ENCODE assay signal across 6 cellular contexts in the genomic region with DNA sequence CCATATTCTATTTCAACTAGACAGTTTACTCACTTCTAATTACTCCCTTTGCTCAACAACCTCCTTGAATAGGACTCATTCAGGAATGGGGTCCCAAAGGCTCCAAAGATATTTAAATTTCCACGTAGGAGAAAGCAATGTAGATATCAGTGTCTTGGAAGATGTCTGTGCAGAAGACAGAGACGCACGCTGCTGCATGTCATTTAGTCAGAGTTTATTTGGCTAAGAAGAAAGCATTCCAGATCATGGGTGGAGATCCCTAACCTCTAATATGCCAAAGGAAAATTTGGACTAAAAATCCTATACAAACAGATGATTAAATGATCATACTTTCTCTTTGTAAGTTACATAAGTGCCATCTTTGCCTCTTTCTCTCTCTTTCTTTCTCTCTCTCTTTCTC. TPM values are rescaled to one million over a fixed set of nuclear protein-coding genes. Genes with fewer than 3 reads are reported as not detected.
"Had no signal": no experiment of that assay in that cellular context is flagged by ENCODE, and none has a peak within 500 bp of the region (broad histone marks: within the 10 kb centered on the region; RNA-seq: fewer than 3 reads in every experiment).

A gene with protein sequence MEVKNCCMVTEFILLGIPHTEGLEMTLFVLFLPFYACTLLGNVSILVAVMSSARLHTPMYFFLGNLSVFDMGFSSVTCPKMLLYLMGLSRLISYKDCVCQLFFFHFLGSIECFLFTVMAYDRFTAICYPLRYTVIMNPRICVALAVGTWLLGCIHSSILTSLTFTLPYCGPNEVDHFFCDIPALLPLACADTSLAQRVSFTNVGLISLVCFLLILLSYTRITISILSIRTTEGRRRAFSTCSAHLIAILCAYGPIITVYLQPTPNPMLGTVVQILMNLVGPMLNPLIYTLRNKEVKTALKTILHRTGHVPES (plus strand): TSS at position 301 of the 400 bp plus-strand sequence. CDS start 1,925 bp downstream, outside the sequence.

- H3K4me2 ChIP-seq: GM23338 had no signal

- H3K4me3 Mint-ChIP-seq: GM23338, H9 had no signal

- ATAC-seq: GM23338 had no signal

- H3K9me3 Mint-ChIP-seq: H9 had no signal

- H3K4me3 ChIP-seq: GM23338 had no signal

- H2AFZ ChIP-seq: GM23338 had no signal

- DNase-seq: H9, HCEC 1CT, IMR-90 had no signal

- H3K4me1 Mint-ChIP-seq: GM23338, H9 had no signal

- H3K27ac Mint-ChIP-seq: GM23338, H9 had no signal

RNA-seq across cellular contexts. Expression of the gene that starts here (rescaled TPM):
- total RNA-seq: GM23338, H1, H9, HT-29, IMR-90 had no signal
